In the genomic region with DNA sequence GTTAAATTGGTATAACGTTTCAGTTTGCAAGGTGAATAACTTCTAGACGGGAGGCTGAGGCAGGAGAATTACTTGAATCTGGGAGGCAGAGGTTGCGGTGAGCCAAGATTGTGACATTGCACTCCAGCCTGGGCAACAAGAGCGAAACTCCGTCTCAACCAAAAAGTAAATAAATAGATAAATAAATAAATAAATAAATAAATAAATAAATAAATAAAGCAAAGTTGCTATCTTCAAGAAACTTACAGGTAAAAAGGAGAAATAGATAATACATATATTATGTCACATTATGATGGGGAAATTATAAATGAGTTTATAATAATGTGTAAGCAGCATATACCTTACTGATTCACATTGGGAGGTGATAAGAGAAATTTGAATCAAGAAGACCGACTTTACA, we compare ENCODE assay signal across 8 cellular contexts.
"Had no signal": no experiment of that assay in that cellular context is flagged by ENCODE, and none has a peak within 500 bp of the region (broad histone marks: within the 10 kb centered on the region; RNA-seq: fewer than 3 reads in every experiment).

No MANE protein-coding gene starts in this region.

- ATAC-seq: GM12878 had no signal

- DNase-seq: GDM1, GF-D8 had no signal

- H3K4me3 ChIP-seq: GM12878 had no signal

- FAIRE-seq: G401.6, GM12878, GM12891, GM12892, GM18507, GM19239 had no signal
